In the genomic region with DNA sequence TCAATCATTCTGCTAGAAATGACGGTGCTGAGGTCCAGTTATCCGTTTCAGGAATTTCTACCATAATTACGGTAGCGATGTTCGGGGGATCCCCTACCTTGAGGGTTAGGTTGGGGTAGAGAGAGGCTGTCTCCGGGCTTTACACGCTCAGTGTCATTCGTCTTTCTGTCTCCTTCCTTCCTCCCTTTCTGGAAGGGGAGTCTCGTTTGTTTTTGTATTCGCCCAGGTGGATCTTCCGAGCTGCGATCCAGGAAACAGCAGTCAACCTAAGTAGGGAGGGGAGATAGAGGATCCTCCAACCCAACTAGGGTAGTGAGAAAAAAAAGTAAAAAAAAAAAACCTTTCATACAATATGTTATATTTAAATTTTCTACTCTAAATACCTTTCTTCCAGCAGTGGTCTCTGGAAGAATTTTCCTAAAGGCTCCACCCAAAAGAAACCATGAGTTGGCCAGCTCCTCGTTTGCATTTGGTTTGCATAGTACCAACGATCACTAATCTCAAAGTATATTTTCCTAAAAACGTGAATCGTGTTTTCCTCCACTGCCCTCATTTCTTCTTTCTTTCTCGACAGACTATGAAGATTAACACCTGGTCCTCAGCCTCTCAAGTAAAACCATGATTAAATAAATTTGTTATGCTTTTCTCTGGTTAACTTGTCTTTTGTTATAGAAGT, we compare ENCODE assay signal across 1 cellular context.
A peak's percentile ranks its signal among the peaks of the same experiment; 100 is the strongest.
TF ChIP-seq lines count a peak whose summit lies in the region.

No MANE protein-coding gene starts in this region.

TF ChIP-seq in HEK293, 187 proteins besides CTCF, POLR2A, EP300 and RAD21 (continued from another document):
- TF ChIP-seq, protein P1, sequence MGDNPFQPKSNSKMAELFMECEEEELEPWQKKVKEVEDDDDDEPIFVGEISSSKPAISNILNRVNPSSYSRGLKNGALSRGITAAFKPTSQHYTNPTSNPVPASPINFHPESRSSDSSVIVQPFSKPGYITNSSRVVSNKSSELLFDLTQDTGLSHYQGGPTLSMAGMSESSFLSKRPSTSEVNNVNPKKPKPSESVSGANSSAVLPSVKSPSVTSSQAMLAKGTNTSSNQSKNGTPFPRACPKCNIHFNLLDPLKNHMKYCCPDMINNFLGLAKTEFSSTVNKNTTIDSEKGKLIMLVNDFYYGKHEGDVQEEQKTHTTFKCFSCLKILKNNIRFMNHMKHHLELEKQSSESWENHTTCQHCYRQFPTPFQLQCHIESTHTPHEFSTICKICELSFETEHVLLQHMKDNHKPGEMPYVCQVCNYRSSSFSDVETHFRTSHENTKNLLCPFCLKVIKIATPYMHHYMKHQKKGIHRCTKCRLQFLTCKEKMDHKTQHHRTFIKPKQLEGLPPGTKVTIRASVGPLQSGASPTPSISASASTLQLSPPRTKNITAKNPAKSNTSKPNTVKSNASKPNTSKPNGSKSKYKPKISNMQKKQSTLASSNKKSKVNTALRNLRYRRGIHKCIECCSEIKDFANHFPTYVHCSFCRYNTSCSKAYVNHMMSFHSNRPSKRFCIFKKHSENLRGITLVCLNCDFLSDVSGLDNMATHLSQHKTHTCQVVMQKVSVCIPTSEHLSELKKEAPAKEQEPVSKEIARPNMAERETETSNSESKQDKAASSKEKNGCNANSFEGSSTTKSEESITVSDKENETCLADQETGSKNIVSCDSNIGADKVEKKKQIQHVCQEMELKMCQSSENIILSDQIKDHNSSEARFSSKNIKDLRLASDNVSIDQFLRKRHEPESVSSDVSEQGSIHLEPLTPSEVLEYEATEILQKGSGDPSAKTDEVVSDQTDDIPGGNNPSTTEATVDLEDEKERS (tag by site-specific recombination; IDR thresholded peaks at IDR 0.05), result 0 out of 2 replicates have a peak, but pooled peaks have one; percentile 7
- TF ChIP-seq ZNF549 (tag by site-specific recombination; IDR thresholded peaks at IDR 0.05) (peak; percentile 86), ZNF121 (tag by site-specific recombination; IDR thresholded peaks at IDR 0.05) (no peak), ZBTB17 (tag by site-specific recombination; IDR thresholded peaks at IDR 0.05) (peak; percentile 10)
- TF ChIP-seq, protein P2, sequence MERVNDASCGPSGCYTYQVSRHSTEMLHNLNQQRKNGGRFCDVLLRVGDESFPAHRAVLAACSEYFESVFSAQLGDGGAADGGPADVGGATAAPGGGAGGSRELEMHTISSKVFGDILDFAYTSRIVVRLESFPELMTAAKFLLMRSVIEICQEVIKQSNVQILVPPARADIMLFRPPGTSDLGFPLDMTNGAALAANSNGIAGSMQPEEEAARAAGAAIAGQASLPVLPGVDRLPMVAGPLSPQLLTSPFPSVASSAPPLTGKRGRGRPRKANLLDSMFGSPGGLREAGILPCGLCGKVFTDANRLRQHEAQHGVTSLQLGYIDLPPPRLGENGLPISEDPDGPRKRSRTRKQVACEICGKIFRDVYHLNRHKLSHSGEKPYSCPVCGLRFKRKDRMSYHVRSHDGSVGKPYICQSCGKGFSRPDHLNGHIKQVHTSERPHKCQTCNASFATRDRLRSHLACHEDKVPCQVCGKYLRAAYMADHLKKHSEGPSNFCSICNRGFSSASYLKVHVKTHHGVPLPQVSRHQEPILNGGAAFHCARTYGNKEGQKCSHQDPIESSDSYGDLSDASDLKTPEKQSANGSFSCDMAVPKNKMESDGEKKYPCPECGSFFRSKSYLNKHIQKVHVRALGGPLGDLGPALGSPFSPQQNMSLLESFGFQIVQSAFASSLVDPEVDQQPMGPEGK (tag by site-specific recombination; IDR thresholded peaks at IDR 0.05), result no peak; the same call in 1 of the 2 replicates
- TF ChIP-seq, protein P3, sequence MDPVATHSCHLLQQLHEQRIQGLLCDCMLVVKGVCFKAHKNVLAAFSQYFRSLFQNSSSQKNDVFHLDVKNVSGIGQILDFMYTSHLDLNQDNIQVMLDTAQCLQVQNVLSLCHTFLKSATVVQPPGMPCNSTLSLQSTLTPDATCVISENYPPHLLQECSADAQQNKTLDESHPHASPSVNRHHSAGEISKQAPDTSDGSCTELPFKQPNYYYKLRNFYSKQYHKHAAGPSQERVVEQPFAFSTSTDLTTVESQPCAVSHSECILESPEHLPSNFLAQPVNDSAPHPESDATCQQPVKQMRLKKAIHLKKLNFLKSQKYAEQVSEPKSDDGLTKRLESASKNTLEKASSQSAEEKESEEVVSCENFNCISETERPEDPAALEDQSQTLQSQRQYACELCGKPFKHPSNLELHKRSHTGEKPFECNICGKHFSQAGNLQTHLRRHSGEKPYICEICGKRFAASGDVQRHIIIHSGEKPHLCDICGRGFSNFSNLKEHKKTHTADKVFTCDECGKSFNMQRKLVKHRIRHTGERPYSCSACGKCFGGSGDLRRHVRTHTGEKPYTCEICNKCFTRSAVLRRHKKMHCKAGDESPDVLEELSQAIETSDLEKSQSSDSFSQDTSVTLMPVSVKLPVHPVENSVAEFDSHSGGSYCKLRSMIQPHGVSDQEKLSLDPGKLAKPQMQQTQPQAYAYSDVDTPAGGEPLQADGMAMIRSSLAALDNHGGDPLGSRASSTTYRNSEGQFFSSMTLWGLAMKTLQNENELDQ (tag by site-specific recombination; IDR thresholded peaks at IDR 0.05; ENCODE audit: low read depth), result no peak
- TF ChIP-seq, protein P4, sequence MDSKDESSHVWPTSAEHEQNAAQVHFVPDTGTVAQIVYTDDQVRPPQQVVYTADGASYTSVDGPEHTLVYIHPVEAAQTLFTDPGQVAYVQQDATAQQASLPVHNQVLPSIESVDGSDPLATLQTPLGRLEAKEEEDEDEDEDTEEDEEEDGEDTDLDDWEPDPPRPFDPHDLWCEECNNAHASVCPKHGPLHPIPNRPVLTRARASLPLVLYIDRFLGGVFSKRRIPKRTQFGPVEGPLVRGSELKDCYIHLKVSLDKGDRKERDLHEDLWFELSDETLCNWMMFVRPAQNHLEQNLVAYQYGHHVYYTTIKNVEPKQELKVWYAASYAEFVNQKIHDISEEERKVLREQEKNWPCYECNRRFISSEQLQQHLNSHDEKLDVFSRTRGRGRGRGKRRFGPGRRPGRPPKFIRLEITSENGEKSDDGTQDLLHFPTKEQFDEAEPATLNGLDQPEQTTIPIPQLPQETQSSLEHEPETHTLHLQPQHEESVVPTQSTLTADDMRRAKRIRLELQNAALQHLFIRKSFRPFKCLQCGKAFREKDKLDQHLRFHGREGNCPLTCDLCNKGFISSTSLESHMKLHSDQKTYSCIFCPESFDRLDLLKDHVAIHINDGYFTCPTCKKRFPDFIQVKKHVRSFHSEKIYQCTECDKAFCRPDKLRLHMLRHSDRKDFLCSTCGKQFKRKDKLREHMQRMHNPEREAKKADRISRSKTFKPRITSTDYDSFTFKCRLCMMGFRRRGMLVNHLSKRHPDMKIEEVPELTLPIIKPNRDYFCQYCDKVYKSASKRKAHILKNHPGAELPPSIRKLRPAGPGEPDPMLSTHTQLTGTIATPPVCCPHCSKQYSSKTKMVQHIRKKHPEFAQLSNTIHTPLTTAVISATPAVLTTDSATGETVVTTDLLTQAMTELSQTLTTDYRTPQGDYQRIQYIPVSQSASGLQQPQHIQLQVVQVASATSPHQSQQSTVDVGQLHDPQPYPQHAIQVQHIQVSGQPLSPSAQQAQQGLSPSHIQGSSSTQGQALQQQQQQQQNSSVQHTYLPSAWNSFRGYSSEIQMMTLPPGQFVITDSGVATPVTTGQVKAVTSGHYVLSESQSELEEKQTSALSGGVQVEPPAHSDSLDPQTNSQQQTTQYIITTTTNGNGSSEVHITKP (tag by site-specific recombination; IDR thresholded peaks at IDR 0.05), result peak; percentile 66
